In genomic region chr15:78454992-78455391, GRCh38 we compare ENCODE assay signal across 13 cellular contexts. TPM values are rescaled to one million over a fixed set of nuclear protein-coding genes. Genes with fewer than 3 reads are reported as not detected.
A peak's percentile ranks its signal among the peaks of the same experiment; 100 is the strongest.
DNase-seq lines count a peak whose midpoint lies in the region; ATAC-seq and TF ChIP-seq lines count a peak whose summit lies in the region.
"Had no signal": no experiment of that assay in that cellular context is flagged by ENCODE, and none has a peak within 500 bp of the region (broad histone marks: within the 10 kb centered on the region; RNA-seq: fewer than 3 reads in every experiment).

No MANE protein-coding gene starts in this region.

- TF ChIP-seq POLR2A in suprapubic skin (IDR thresholded peaks at IDR 0.05) = no peak

- H3K36me3 ChIP-seq in suprapubic skin = peaks cover 4% of the 10 kb centered on the region
- H3K36me3 ChIP-seq: ascending aorta had no signal

- peak overlapping the region; percentile 21 for H3K27ac Mint-ChIP-seq in activated CD8-positive, alpha-beta T cell treated with anti-CD3 and anti-CD28 coated beads for 36 hours
- H3K27ac Mint-ChIP-seq in activated CD8-positive, alpha-beta T cell treated with anti-CD3 and anti-CD28 coated beads, Interleukin-2, amount 10 ng/mL, durations not matched to agents 7 days and 5 days = no peak overlapping the region
- H3K27ac Mint-ChIP-seq in immature natural killer cell = peak overlapping the region; percentile 9 to 58 (median 20)
- no peak overlapping the region for H3K27ac Mint-ChIP-seq in activated CD4-positive, alpha-beta memory T cell treated with anti-CD3 and anti-CD28 coated beads for 36 hours

- H3K4me3 Mint-ChIP-seq in activated CD8-positive, alpha-beta T cell treated with anti-CD3 and anti-CD28 coated beads for 36 hours = no peak overlapping the region
- H3K4me3 Mint-ChIP-seq in activated CD8-positive, alpha-beta T cell treated with anti-CD3 and anti-CD28 coated beads, Interleukin-2, amount 10 ng/mL, durations not matched to agents 7 days and 5 days = no peak overlapping the region
- H3K4me3 Mint-ChIP-seq in immature natural killer cell = peak overlapping the region in 3 of 5 donors; percentile 0 to 56 (median 4)
- H3K4me3 Mint-ChIP-seq in activated CD4-positive, alpha-beta memory T cell treated with anti-CD3 and anti-CD28 coated beads for 36 hours = no peak overlapping the region

- no peaks in the 10 kb centered on the region for H3K27me3 Mint-ChIP-seq in activated CD8-positive, alpha-beta T cell treated with anti-CD3 and anti-CD28 coated beads for 36 hours
- H3K27me3 Mint-ChIP-seq in activated CD8-positive, alpha-beta T cell treated with anti-CD3 and anti-CD28 coated beads, Interleukin-2, amount 10 ng/mL, durations not matched to agents 7 days and 5 days (ENCODE audit: low read depth) = no peaks in the 10 kb centered on the region
- peaks cover 0 to 1% (median 0%) of the 10 kb centered on the region in 3 donors for H3K27me3 Mint-ChIP-seq in immature natural killer cell (ENCODE audit: low read depth in 3 of 3)
- no peaks in the 10 kb centered on the region for H3K27me3 Mint-ChIP-seq in activated CD4-positive, alpha-beta memory T cell treated with anti-CD3 and anti-CD28 coated beads for 36 hours

- TF ChIP-seq EP300 in suprapubic skin (IDR thresholded peaks at IDR 0.05) = no peak

- no peak for TF ChIP-seq CTCF in activated CD8-positive, alpha-beta T cell treated with anti-CD3 and anti-CD28 coated beads for 36 hours (IDR thresholded peaks at IDR 0.05)
- TF ChIP-seq CTCF in suprapubic skin (IDR thresholded peaks at IDR 0.05) = no peak

- H3K27ac ChIP-seq in suprapubic skin = peak overlapping the region; percentile 18
- H3K27ac ChIP-seq: A549, epithelial cell of prostate had no signal

- DNase-seq in activated CD8-positive, alpha-beta T cell treated with anti-CD3 and anti-CD28 coated beads for 36 hours = no peak
- no peak for DNase-seq in activated CD8-positive, alpha-beta T cell treated with anti-CD3 and anti-CD28 coated beads, Interleukin-2, amount 10 ng/mL, durations not matched to agents 7 days and 5 days
- DNase-seq in SIG-M5 treated with dmso at 0.1 percent for 504 hours (lab: John Stamatoyannopoulos, UW; ENCODE audit: unreplicated experiment) = peak; percentile 89
- DNase-seq in immature natural killer cell = no peak
- DNase-seq in suprapubic skin (ENCODE audit: low spot score in 2 of 2) = no peak
- no peak for DNase-seq in NCI-H510A (lab: John Stamatoyannopoulos, UW)
- no peak for DNase-seq in activated CD4-positive, alpha-beta memory T cell treated with anti-CD3 and anti-CD28 coated beads for 36 hours
- DNase-seq: activated CD4-positive, alpha-beta T cell treated with anti-CD3 and anti-CD28 coated beads, Interleukin-2, amount 50 U/mL, for 48 hours; posterior cingulate gyrus had no signal

- no peak overlapping the region for H3K4me3 ChIP-seq in suprapubic skin
- H3K4me3 ChIP-seq: A549, ascending aorta had no signal

- H3K27me3 ChIP-seq in suprapubic skin = no peaks in the 10 kb centered on the region
- H3K27me3 ChIP-seq: ascending aorta had no signal

- H3K4me1 ChIP-seq in suprapubic skin = peaks cover 81% of the 10 kb centered on the region

- POLR2A ChIA-PET in activated CD8-positive, alpha-beta T cell treated with anti-CD3 and anti-CD28 coated beads for 36 hours (lab: Charles Lee) = no interaction called here
- POLR2A ChIA-PET in activated CD8-positive, alpha-beta T cell treated with anti-CD3 and anti-CD28 coated beads, Interleukin-2, amount 10 ng/mL, durations not matched to agents 7 days and 5 days (lab: Charles Lee) = no interaction called here
- POLR2A ChIA-PET in activated CD4-positive, alpha-beta memory T cell treated with anti-CD3 and anti-CD28 coated beads for 36 hours (lab: Charles Lee) = no interaction called here

- no peaks in the 10 kb centered on the region for H3K9me3 ChIP-seq in suprapubic skin
- H3K9me3 ChIP-seq: A549, ascending aorta had no signal

- CTCF ChIA-PET in activated CD8-positive, alpha-beta T cell treated with anti-CD3 and anti-CD28 coated beads for 36 hours (lab: Charles Lee) = no interaction called here
- CTCF ChIA-PET in activated CD8-positive, alpha-beta T cell treated with anti-CD3 and anti-CD28 coated beads, Interleukin-2, amount 10 ng/mL, durations not matched to agents 7 days and 5 days (lab: Charles Lee) = no interaction called here
- CTCF ChIA-PET in activated CD4-positive, alpha-beta memory T cell treated with anti-CD3 and anti-CD28 coated beads for 36 hours (lab: Charles Lee) = no interaction called here

- peaks cover 71% of the 10 kb centered on the region for H3K4me1 Mint-ChIP-seq in activated CD8-positive, alpha-beta T cell treated with anti-CD3 and anti-CD28 coated beads for 36 hours (ENCODE audit: low read depth)
- H3K4me1 Mint-ChIP-seq in activated CD8-positive, alpha-beta T cell treated with anti-CD3 and anti-CD28 coated beads, Interleukin-2, amount 10 ng/mL, durations not matched to agents 7 days and 5 days (ENCODE audit: low read depth) = peaks cover 42% of the 10 kb centered on the region
- H3K4me1 Mint-ChIP-seq in immature natural killer cell = peaks cover 75 to 88% of the 10 kb centered on the region in 2 donors
- peaks cover 61% of the 10 kb centered on the region for H3K4me1 Mint-ChIP-seq in activated CD4-positive, alpha-beta memory T cell treated with anti-CD3 and anti-CD28 coated beads for 36 hours (ENCODE audit: low read depth)

- no peaks in the 10 kb centered on the region for H3K9me3 Mint-ChIP-seq in activated CD8-positive, alpha-beta T cell treated with anti-CD3 and anti-CD28 coated beads for 36 hours
- no peaks in the 10 kb centered on the region for H3K9me3 Mint-ChIP-seq in activated CD8-positive, alpha-beta T cell treated with anti-CD3 and anti-CD28 coated beads, Interleukin-2, amount 10 ng/mL, durations not matched to agents 7 days and 5 days (ENCODE audit: insufficient read depth)
- H3K9me3 Mint-ChIP-seq in immature natural killer cell = no peaks in the 10 kb centered on the region
- H3K9me3 Mint-ChIP-seq in activated CD4-positive, alpha-beta memory T cell treated with anti-CD3 and anti-CD28 coated beads for 36 hours = no peaks in the 10 kb centered on the region

- intact Hi-C loops in activated CD8-positive, alpha-beta T cell treated with anti-CD3 and anti-CD28 coated beads for 36 hours (cut with micrococcal nuclease) = no loop called here
- intact Hi-C loops in activated CD4-positive, alpha-beta memory T cell treated with anti-CD3 and anti-CD28 coated beads for 36 hours (cut with micrococcal nuclease) = no loop called here

- H3K36me3 Mint-ChIP-seq in activated CD8-positive, alpha-beta T cell treated with anti-CD3 and anti-CD28 coated beads for 36 hours (ENCODE audit: low read depth) = peaks cover 35% of the 10 kb centered on the region
- peaks cover 11% of the 10 kb centered on the region for H3K36me3 Mint-ChIP-seq in activated CD8-positive, alpha-beta T cell treated with anti-CD3 and anti-CD28 coated beads, Interleukin-2, amount 10 ng/mL, durations not matched to agents 7 days and 5 days (ENCODE audit: low read depth)
- H3K36me3 Mint-ChIP-seq in immature natural killer cell = no peaks in the 10 kb centered on the region
- no peaks in the 10 kb centered on the region for H3K36me3 Mint-ChIP-seq in activated CD4-positive, alpha-beta memory T cell treated with anti-CD3 and anti-CD28 coated beads for 36 hours

- WGBS in suprapubic skin = 78% methylated on average over 5 of the region's 5 CpGs

- no peak for ATAC-seq in activated CD8-positive, alpha-beta T cell treated with anti-CD3 and anti-CD28 coated beads for 36 hours
- no peak for ATAC-seq in activated CD8-positive, alpha-beta T cell treated with anti-CD3 and anti-CD28 coated beads, Interleukin-2, amount 10 ng/mL, durations not matched to agents 7 days and 5 days
- ATAC-seq in HG03439 (IDR thresholded peaks at IDR 0.05; ENCODE audit: unreplicated experiment) = no peak

RNA-seq across cellular contexts. Expression of gene IREB2, which starts 17.0 kb away (rescaled TPM):
- total RNA-seq in activated CD8-positive, alpha-beta T cell treated with anti-CD3 and anti-CD28 coated beads for 36 hours = 10 to 100 TPM; 68.2 to 78.7 TPM
- 10 to 100 TPM; 52.5 to 62.4 TPM for total RNA-seq in activated CD8-positive, alpha-beta T cell treated with anti-CD3 and anti-CD28 coated beads, Interleukin-2, amount 10 ng/mL, durations not matched to agents 7 days and 5 days
- polyA plus RNA-seq in immature natural killer cell = 10 to 100 TPM; 10.5 to 30.5 (median 13.8) TPM
- 10 to 100 TPM; 25.6 to 87.5 (median 48.6) TPM for total RNA-seq in suprapubic skin
- total RNA-seq in activated CD4-positive, alpha-beta memory T cell treated with anti-CD3 and anti-CD28 coated beads for 36 hours = 10 to 100 TPM; 52.8 to 53.7 TPM

RNA-seq across cellular contexts. Expression of gene HYKK, which starts 52.4 kb away (rescaled TPM):
- total RNA-seq in activated CD8-positive, alpha-beta T cell treated with anti-CD3 and anti-CD28 coated beads for 36 hours = 1 to 10 TPM; 1.6 to 2.2 TPM
- 1 to 10 TPM; 1.1 to 1.5 TPM for total RNA-seq in activated CD8-positive, alpha-beta T cell treated with anti-CD3 and anti-CD28 coated beads, Interleukin-2, amount 10 ng/mL, durations not matched to agents 7 days and 5 days
- under 1 TPM in 1 of 3 donors, not detected in 2; 0.31 TPM for polyA plus RNA-seq in immature natural killer cell
- total RNA-seq in suprapubic skin = 1 to 10 TPM; 2.6 to 9.6 (median 6.1) TPM
- total RNA-seq in activated CD4-positive, alpha-beta memory T cell treated with anti-CD3 and anti-CD28 coated beads for 36 hours = 1 to 10 TPM; 2.2 to 2.7 TPM

Comparison
In these comparisons a context has a peak if more than half of its experiments do, and no peak if none do; other contexts are left out.
1. H3K27ac Mint-ChIP-seq: peak in activated CD8-positive, alpha-beta T cell treated with anti-CD3 and anti-CD28 coated beads for 36 hours (single experiment) and immature natural killer cell (6 of 6); none in activated CD8-positive, alpha-beta T cell treated with anti-CD3 and anti-CD28 coated beads, Interleukin-2, amount 10 ng/mL, durations not matched to agents 7 days and 5 days (single experiment) and activated CD4-positive, alpha-beta memory T cell treated with anti-CD3 and anti-CD28 coated beads for 36 hours (single experiment).
2. H3K4me3 Mint-ChIP-seq: peak in immature natural killer cell (3 of 5); none in activated CD8-positive, alpha-beta T cell treated with anti-CD3 and anti-CD28 coated beads for 36 hours (single experiment), activated CD8-positive, alpha-beta T cell treated with anti-CD3 and anti-CD28 coated beads, Interleukin-2, amount 10 ng/mL, durations not matched to agents 7 days and 5 days (single experiment) and activated CD4-positive, alpha-beta memory T cell treated with anti-CD3 and anti-CD28 coated beads for 36 hours (single experiment).